Comparison of ENCODE assay signal across 9 cellular contexts in the genomic region with DNA sequence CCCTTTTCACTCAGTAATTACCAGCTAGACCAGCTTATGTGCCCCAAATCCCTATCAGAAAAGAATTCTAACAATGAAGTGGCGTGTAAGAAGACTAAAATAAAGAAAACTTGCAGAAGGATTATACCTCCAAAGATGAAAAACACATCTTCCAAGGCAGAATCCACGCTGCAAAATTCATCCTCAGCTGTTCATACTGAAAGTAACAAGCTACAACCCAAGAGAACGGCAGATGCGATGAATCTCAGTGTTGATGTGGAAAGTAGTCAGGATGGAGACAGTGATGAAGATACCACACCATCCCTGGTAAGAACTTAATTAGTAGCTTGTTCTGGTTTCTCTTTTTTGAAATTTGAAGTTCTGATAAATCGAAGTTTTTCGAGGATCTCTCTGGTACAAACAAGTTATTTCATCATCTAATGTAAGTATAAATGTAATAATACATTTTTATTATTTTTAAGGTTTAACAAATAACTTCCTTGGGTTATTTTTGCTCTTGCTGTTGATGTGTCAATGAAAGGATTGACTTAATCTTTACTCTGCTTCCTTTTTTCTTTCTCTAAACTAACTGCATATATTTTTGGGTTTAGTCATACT. TPM values are rescaled to one million over a fixed set of nuclear protein-coding genes. Genes with fewer than 3 reads are reported as not detected.
DNase-seq lines count a peak whose midpoint lies in the region; ATAC-seq, FAIRE-seq and TF ChIP-seq lines count a peak whose summit lies in the region.
"Had no signal": no experiment of that assay in that cellular context is flagged by ENCODE, and none has a peak within 500 bp of the region (broad histone marks: within the 10 kb centered on the region; RNA-seq: fewer than 3 reads in every experiment).

No MANE protein-coding gene starts in this region.

- H3F3A ChIP-seq in MM.1S (ENCODE audit: insufficient read depth, low read length) = peaks cover 6% of the 10 kb centered on the region; the same call in 1 of the 2 replicates
- H3F3A ChIP-seq in neural progenitor cell (ENCODE audit: low read depth) = peaks cover 30% of the 10 kb centered on the region

- no peaks in the 10 kb centered on the region for H3K9me1 ChIP-seq in K562 (ENCODE audit: control insufficient read depth, insufficient read depth, low read length)

- H3K4me1 ChIP-seq in MM.1S (ENCODE audit: low read length) = peaks cover 7% of the 10 kb centered on the region
- peaks cover 17 to 22% of the 10 kb centered on the region in 2 experiments; a peak in 4 of 5 replicates for H3K4me1 ChIP-seq in K562 (replicated peaks in 1 of 2; ENCODE audit: control insufficient read depth in 2 of 2, insufficient read depth in 2 of 2, low read length in 2 of 2)
- peaks cover 13% of the 10 kb centered on the region for H3K4me1 ChIP-seq in neural progenitor cell
- peaks cover 26% of the 10 kb centered on the region for H3K4me1 ChIP-seq in body of pancreas

- peak overlapping the region; percentile 1 for H3K27ac Mint-ChIP-seq in neural progenitor cell

- peak overlapping the region; percentile 85 for H3K4me3 Mint-ChIP-seq in neural progenitor cell

- TF ChIP-seq POLR2A in K562 (conservative IDR thresholded peaks at IDR 0.05) (no peak), body of pancreas (IDR thresholded peaks at IDR 0.05) (no peak)

- H3K79me2 ChIP-seq in MM.1S (ENCODE audit: low read length) (peaks cover 77% of the 10 kb centered on the region), K562 (ENCODE audit: control insufficient read depth, insufficient read depth, low read length) (peaks cover 81% of the 10 kb centered on the region), neural progenitor cell (ENCODE audit: low read depth) (peaks cover 45% of the 10 kb centered on the region)

- no peak overlapping the region for H2AFZ ChIP-seq in MM.1S (ENCODE audit: low read length)
- H2AFZ ChIP-seq in K562 (ENCODE audit: low read depth, low read length) = no peak overlapping the region
- H2AFZ ChIP-seq in neural progenitor cell (replicated peaks) = no peak overlapping the region

- H3K9me3 ChIP-seq in MM.1S (replicated peaks; ENCODE audit: insufficient read depth, low read length) (no peaks in the 10 kb centered on the region), K562 (replicated peaks; ENCODE audit: control insufficient read depth, insufficient read depth, low read depth, low read length) (no peaks in the 10 kb centered on the region), neural progenitor cell (ENCODE audit: low read depth) (peaks cover 5% of the 10 kb centered on the region), body of pancreas (no peaks in the 10 kb centered on the region)

- ATAC-seq in K562 (no peak), HG02981 (IDR thresholded peaks at IDR 0.05; ENCODE audit: unreplicated experiment) (no peak), GM18909 (IDR thresholded peaks at IDR 0.05; ENCODE audit: poor library complexity, unreplicated experiment) (no peak), body of pancreas (no peak)

- H3K9me3 Mint-ChIP-seq in neural progenitor cell = peaks cover 5% of the 10 kb centered on the region

- H3K4me1 Mint-ChIP-seq in neural progenitor cell = peaks cover 24% of the 10 kb centered on the region

- POLR2A ChIA-PET in K562 (lab: Yijun Ruan, JAX) = interaction anchor here (1.1 to 2.6 kb wide), 7 partner anchors 9 to 74 kb away, joined by 3 to 12 read pairs (median 5); partner anchors contain the start of genes HYPK and SERINC4

- no peak for TF ChIP-seq CTCF in MM.1S (IDR thresholded peaks at IDR 0.05; ENCODE audit: low read length)
- TF ChIP-seq CTCF in K562 (IDR thresholded peaks at IDR 0.05 in 2 of 3, conservative IDR thresholded peaks at IDR 0.05 in 1 of 3; ENCODE audit: insufficient read depth in 2 of 3, low read depth in 1 of 3, low read length in 3 of 3) = no peak
- TF ChIP-seq CTCF in neural progenitor cell (IDR thresholded peaks at IDR 0.05) = no peak
- TF ChIP-seq CTCF in body of pancreas (IDR thresholded peaks at IDR 0.05) = no peak

- 6% methylated on average over 6 of the region's 6 CpGs for WGBS in K562 (ENCODE audit: insufficient coverage, low coverage, missing lambda C conversion rate)
- WGBS in body of pancreas, 2 donors = 59 to 69% methylated on average over 6 of the region's 6 CpGs

- FAIRE-seq in K562 (lab: Jason Lieb, UNC) = peak; percentile 54

- CTCF ChIA-PET in K562 (lab: Yijun Ruan, JAX; ENCODE audit: low intra/inter-chr PET ratio) = no interaction called here

- no peaks in the 10 kb centered on the region for H3K9me2 ChIP-seq in MM.1S (replicated peaks; ENCODE audit: insufficient read depth, low read length)

- H3K36me3 ChIP-seq in MM.1S (replicated peaks; ENCODE audit: insufficient read depth, low read length) (peaks cover 4% of the 10 kb centered on the region; the same call in 1 of the 2 replicates), K562 (ENCODE audit: control insufficient read depth, insufficient read depth, low read length) (peaks cover 30% of the 10 kb centered on the region; the same call in 1 of the 3 replicates), neural progenitor cell (no peaks in the 10 kb centered on the region), body of pancreas (replicated peaks in 1 of 2; ENCODE audit: insufficient read depth in 1 of 2, low read depth in 2 of 2) (no peaks in the 10 kb centered on the region)

- H3K4me3 ChIP-seq in MM.1S (ENCODE audit: low read length) (peak overlapping the region; percentile 85), K562 (peak overlapping the region; percentile 64), neural progenitor cell (peak overlapping the region; percentile 51), body of pancreas (no peak overlapping the region)

- no peak for TF ChIP-seq EP300 in K562 (IDR thresholded peaks at IDR 0.05; ENCODE audit: low read length)

- intact Hi-C loops in K562 (cut with micrococcal nuclease) = no loop called here
- intact Hi-C loops in body of pancreas (cut with DNase I) = no loop called here

- H3K9ac ChIP-seq in MM.1S (ENCODE audit: low read length) (peak overlapping the region; percentile 89), K562 (ENCODE audit: insufficient read depth in 1 of 2, low read depth in 2 of 2, low read length in 2 of 2) (peak overlapping the region in 1 of 2 experiments; percentile 84; a peak in 2 of 4 replicates), neural progenitor cell (no peak overlapping the region)

- peaks cover 2% of the 10 kb centered on the region for H3K27me3 Mint-ChIP-seq in neural progenitor cell (ENCODE audit: insufficient read depth, low read depth)

- H3K4me2 ChIP-seq in MM.1S (ENCODE audit: low read depth, low read length) (peak overlapping the region; percentile 85), K562 (ENCODE audit: insufficient read depth, low read length) (peak overlapping the region; percentile 86), neural progenitor cell (peak overlapping the region; percentile 79)

- no peak for TF ChIP-seq RAD21 in K562 (CRISPR knock-in tag; conservative IDR thresholded peaks at IDR 0.05 in 1 of 2, IDR thresholded peaks at IDR 0.05 in 1 of 2)

- DNase-seq in G401 (ENCODE audit: low spot score) = peak; percentile 57
- DNase-seq in MM.1S = peak; percentile 42
- peak in 1 of 4 experiments; percentile 29 for DNase-seq in K562 (ENCODE audit: extremely low read depth in 1 of 4, low spot score in 3 of 4)
- DNase-seq in neural progenitor cell (ENCODE audit: low spot score) = peak; percentile 5
- no peak for DNase-seq in SHP77 treated with DMSO at 0.1 percent for 48 hours (lab: John Stamatoyannopoulos, UW)
- no peak for DNase-seq in body of pancreas

- H3K27me3 ChIP-seq in MM.1S (replicated peaks; ENCODE audit: insufficient read depth, low read length) (no peaks in the 10 kb centered on the region), K562 (ENCODE audit: control insufficient read depth in 2 of 2, insufficient read depth in 2 of 2, low read length in 2 of 2) (no peaks in the 10 kb centered on the region), neural progenitor cell (no peaks in the 10 kb centered on the region), body of pancreas (no peaks in the 10 kb centered on the region)

- in situ Hi-C loops in G401 (cut with HindIII; ENCODE audit: low sequenced_read_pairs) (no loop called here), K562 (cut with MboI) (no loop called here)

- peak overlapping the region; percentile 54; the same call in 1 of the 2 replicates for H3K27ac ChIP-seq in MM.1S (ENCODE audit: low read length)
- peak overlapping the region; percentile 88; the same call in 2 of the 3 replicates for H3K27ac ChIP-seq in K562 (ENCODE audit: extremely low read depth, low read depth, low read length)
- no peak overlapping the region for H3K27ac ChIP-seq in neural progenitor cell
- peak overlapping the region in 1 of 4 donors; percentile 7 for H3K27ac ChIP-seq in body of pancreas

- BruUV-seq in K562 (replicated peaks; lab: Mats Ljungman, UMichigan) = no TSS peak

- peaks cover 17% of the 10 kb centered on the region for H3K36me3 Mint-ChIP-seq in neural progenitor cell

- H4K20me1 ChIP-seq in MM.1S (ENCODE audit: insufficient read depth, low read length) (peaks cover 4% of the 10 kb centered on the region; the same call in 1 of the 2 replicates), K562 (replicated peaks; ENCODE audit: control insufficient read depth, insufficient read depth, low read length) (no peaks in the 10 kb centered on the region), neural progenitor cell (ENCODE audit: low read depth) (no peaks in the 10 kb centered on the region)

RNA-seq across cellular contexts. Expression of gene WDR76, which starts 1.4 kb away (rescaled TPM):
- 36.1 and 69.1 TPM in 2 replicates for total RNA-seq in G401 (2014; rRNA removed; shearing (Covaris generic))
- 23.0 and 47.6 TPM in 2 replicates for total RNA-seq in K562 (2011; cell fraction: chromatin; rRNA removed; ENCODE audit: low replicate concordance)
- 10.8 and 12.1 TPM in 2 replicates for total RNA-seq in K562 (2011; cell fraction: nucleolus; rRNA removed)
- 15.4 and 20.5 TPM in 2 replicates for total RNA-seq in K562 (2011; cell fraction: nucleoplasm; rRNA removed)
- 37.6 and 40.4 TPM in 2 replicates for total RNA-seq in K562 (2014; rRNA removed)
- total RNA-seq in K562 (2014; rRNA removed; fragmentation: Illumina TruSeq; extraction: Trizol) = 69.5 and 85.1 TPM in 2 replicates
- total RNA-seq in K562 (2015; rRNA removed; fragmentation: Illumina TruSeq; extraction: Trizol) = 58.4 and 62.5 TPM in 2 replicates
- total RNA-seq in K562 (2021) = 43.7 and 46.3 TPM in 2 replicates
- 22.8 and 31.8 TPM in 2 replicates for polyA plus RNA-seq in K562 (2011; rRNA removed)
- polyA plus RNA-seq in K562 (2011; cell fraction: cytosol; rRNA removed) = 8.5 and 12.3 TPM in 2 replicates
- polyA plus RNA-seq in K562 (2011; cell fraction: nucleus; rRNA removed) = 9.7 and 10.2 TPM in 2 replicates
- polyA plus RNA-seq in K562 (2012) = 28.3 and 31.8 TPM in 2 replicates
- polyA plus RNA-seq in K562 (2014; fragmentation: Illumina TruSeq; extraction: Trizol) = 47.7 and 58.6 TPM in 2 replicates
- polyA plus RNA-seq in K562 (2014; fragmentation: Nextera tagmentation; extraction: Ambion mirVana) = 10 to 100 TPM in 1 of 2 experiments, 1 to 10 TPM in 1; 9.8 to 22.8 TPM
- polyA plus RNA-seq in K562 (2014; rRNA removed) = 37.1 and 44.4 TPM in 2 replicates
- 40.4 and 43.0 TPM in 2 replicates for polyA minus RNA-seq in K562 (2011; rRNA and poly(A)+ RNA removed)
- 16.2 and 21.7 TPM in 2 replicates for polyA minus RNA-seq in K562 (2011; cell fraction: cytosol; rRNA and poly(A)+ RNA removed)
- polyA minus RNA-seq in K562 (2011; cell fraction: nucleus; rRNA and poly(A)+ RNA removed) = 7.1 and 11.0 TPM in 2 replicates
- total RNA-seq in neural progenitor cell (ENCODE audit: low replicate concordance) = 31.5 and 32.6 TPM in 2 replicates
- 1 to 10 TPM; 6.2 to 6.9 TPM for total RNA-seq in body of pancreas

RNA-seq across cellular contexts. Expression of gene MFAP1, which starts 3.7 kb away (rescaled TPM):
- total RNA-seq in G401 (2014; rRNA removed; shearing (Covaris generic)) = 11.9 and 12.3 TPM in 2 replicates
- 14.8 and 40.8 TPM in 2 replicates for total RNA-seq in K562 (2011; cell fraction: chromatin; rRNA removed; ENCODE audit: low replicate concordance)
- 11.4 and 14.7 TPM in 2 replicates for total RNA-seq in K562 (2011; cell fraction: nucleolus; rRNA removed)
- 17.6 and 18.2 TPM in 2 replicates for total RNA-seq in K562 (2011; cell fraction: nucleoplasm; rRNA removed)
- total RNA-seq in K562 (2014; rRNA removed) (35.9 and 44.6 TPM in 2 replicates), K562 (2014; rRNA removed; fragmentation: Illumina TruSeq; extraction: Trizol) (64.1 and 72.5 TPM in 2 replicates), K562 (2015; rRNA removed; fragmentation: Illumina TruSeq; extraction: Trizol) (57.1 and 59.8 TPM in 2 replicates), K562 (2021) (34.3 and 37.1 TPM in 2 replicates), neural progenitor cell (ENCODE audit: low replicate concordance) (42.4 and 47.3 TPM in 2 replicates), body of pancreas (1 to 10 TPM; 1.6 to 9.9 TPM)
- polyA plus RNA-seq in K562 (2011; rRNA removed) (25.1 and 37.4 TPM in 2 replicates), K562 (2014; fragmentation: Illumina TruSeq; extraction: Trizol) (57.8 and 62.8 TPM in 2 replicates), K562 (2014; fragmentation: Nextera tagmentation; extraction: Ambion mirVana) (10 to 100 TPM; 34.9 to 64.0 TPM), K562 (2014; rRNA removed) (38.9 and 48.2 TPM in 2 replicates)
- polyA plus RNA-seq in K562 (2011; cell fraction: cytosol; rRNA removed) = 15.0 and 21.6 TPM in 2 replicates
- 10.3 and 13.6 TPM in 2 replicates for polyA plus RNA-seq in K562 (2011; cell fraction: nucleus; rRNA removed)
- polyA plus RNA-seq in K562 (2012) = 29.5 and 44.8 TPM in 2 replicates
- polyA minus RNA-seq in K562 (2011; rRNA and poly(A)+ RNA removed) = 58.4 and 65.1 TPM in 2 replicates
- polyA minus RNA-seq in K562 (2011; cell fraction: cytosol; rRNA and poly(A)+ RNA removed) = 11.1 and 18.8 TPM in 2 replicates
- 5.8 and 14.3 TPM in 2 replicates for polyA minus RNA-seq in K562 (2011; cell fraction: nucleus; rRNA and poly(A)+ RNA removed)

RNA-seq across cellular contexts. Expression of gene HYPK, which starts 27.8 kb away (rescaled TPM):
- 2.2 and 2.6 TPM in 2 replicates for total RNA-seq in G401 (2014; rRNA removed; shearing (Covaris generic))
- total RNA-seq in K562 (2011; cell fraction: chromatin; rRNA removed; ENCODE audit: low replicate concordance) = 43.0 and 50.8 TPM in 2 replicates
- total RNA-seq in K562 (2011; cell fraction: nucleolus; rRNA removed) = 31.5 and 32.9 TPM in 2 replicates
- 41.6 and 66.5 TPM in 2 replicates for total RNA-seq in K562 (2011; cell fraction: nucleoplasm; rRNA removed)
- 21.1 and 40.6 TPM in 2 replicates for total RNA-seq in K562 (2014; rRNA removed)
- 6.5 and 7.2 TPM in 2 replicates for total RNA-seq in K562 (2014; rRNA removed; fragmentation: Illumina TruSeq; extraction: Trizol)
- 6.0 and 9.0 TPM in 2 replicates for total RNA-seq in K562 (2015; rRNA removed; fragmentation: Illumina TruSeq; extraction: Trizol)
- 23.7 and 27.7 TPM in 2 replicates for total RNA-seq in K562 (2021)
- polyA plus RNA-seq in K562 (2011; rRNA removed) = 25.8 and 28.0 TPM in 2 replicates
- 1.8 and 4.5 TPM in 2 replicates for polyA plus RNA-seq in K562 (2011; cell fraction: cytosol; rRNA removed)
- 20.3 and 23.9 TPM in 2 replicates for polyA plus RNA-seq in K562 (2011; cell fraction: nucleus; rRNA removed)
- 3.3 and 8.7 TPM in 2 replicates for polyA plus RNA-seq in K562 (2012)
- polyA plus RNA-seq in K562 (2014; fragmentation: Illumina TruSeq; extraction: Trizol) = 17.5 and 26.1 TPM in 2 replicates
- polyA plus RNA-seq in K562 (2014; fragmentation: Nextera tagmentation; extraction: Ambion mirVana) = 1 to 10 TPM; 9.6 TPM
- polyA plus RNA-seq in K562 (2014; rRNA removed) = 22.7 and 33.9 TPM in 2 replicates
- 11.6 and 13.6 TPM in 2 replicates for polyA minus RNA-seq in K562 (2011; rRNA and poly(A)+ RNA removed)
- polyA minus RNA-seq in K562 (2011; cell fraction: cytosol; rRNA and poly(A)+ RNA removed) = 19.9 and 20.8 TPM in 2 replicates
- polyA minus RNA-seq in K562 (2011; cell fraction: nucleus; rRNA and poly(A)+ RNA removed) = 8.5 and 17.2 TPM in 2 replicates
- total RNA-seq in neural progenitor cell (ENCODE audit: low replicate concordance) = 6.7 and 8.3 TPM in 2 replicates
- 10 to 100 TPM; 13.2 to 52.9 TPM for total RNA-seq in body of pancreas

RNA-seq across cellular contexts. Expression of gene SERINC4, which starts 28.1 kb away (rescaled TPM):
- not detected in 2 replicates for total RNA-seq in G401 (2014; rRNA removed; shearing (Covaris generic))
- 0.83 and 1.1 TPM in 2 replicates for total RNA-seq in K562 (2011; cell fraction: chromatin; rRNA removed; ENCODE audit: low replicate concordance)
- total RNA-seq in K562 (2011; cell fraction: nucleolus; rRNA removed) = 0.50 and 0.53 TPM in 2 replicates
- 0.46 and 0.59 TPM in 2 replicates for total RNA-seq in K562 (2011; cell fraction: nucleoplasm; rRNA removed)
- total RNA-seq in K562 (2014; rRNA removed) (0.24 TPM in 1 of 2 replicates, not detected in the other), K562 (2014; rRNA removed; fragmentation: Illumina TruSeq; extraction: Trizol) (0.13 TPM in 1 of 2 replicates, not detected in the other), K562 (2015; rRNA removed; fragmentation: Illumina TruSeq; extraction: Trizol) (0.08 and 0.14 TPM in 2 replicates), K562 (2021) (0.16 and 0.22 TPM in 2 replicates), neural progenitor cell (ENCODE audit: low replicate concordance) (0.50 TPM in 1 of 2 replicates, not detected in the other), body of pancreas (not detected)
- polyA plus RNA-seq in K562 (2011; rRNA removed) (0.18 TPM in 2 replicates), K562 (2014; fragmentation: Illumina TruSeq; extraction: Trizol) (0.06 and 0.18 TPM in 2 replicates), K562 (2014; fragmentation: Nextera tagmentation; extraction: Ambion mirVana) (under 1 TPM; 0.23 to 0.48 TPM), K562 (2014; rRNA removed) (0.23 and 0.86 TPM in 2 replicates)
- 0.07 and 0.13 TPM in 2 replicates for polyA plus RNA-seq in K562 (2011; cell fraction: cytosol; rRNA removed)
- 0.14 and 0.28 TPM in 2 replicates for polyA plus RNA-seq in K562 (2011; cell fraction: nucleus; rRNA removed)
- polyA plus RNA-seq in K562 (2012) = 0.07 TPM in 1 of 2 replicates, not detected in the other
- 0.18 and 0.32 TPM in 2 replicates for polyA minus RNA-seq in K562 (2011; rRNA and poly(A)+ RNA removed)
- not detected in 2 replicates for polyA minus RNA-seq in K562 (2011; cell fraction: cytosol; rRNA and poly(A)+ RNA removed)
- 0.11 and 0.27 TPM in 2 replicates for polyA minus RNA-seq in K562 (2011; cell fraction: nucleus; rRNA and poly(A)+ RNA removed)
- total RNA-seq: pulmonary artery endothelial cell had no signal

RNA-seq across cellular contexts. Expression of gene SERF2, which starts 36.0 kb away (rescaled TPM):
- 1,258 and 1,589 TPM in 2 replicates for total RNA-seq in G401 (2014; rRNA removed; shearing (Covaris generic))
- total RNA-seq in K562 (2011; cell fraction: chromatin; rRNA removed; ENCODE audit: low replicate concordance) = 218 and 403 TPM in 2 replicates
- 324 and 335 TPM in 2 replicates for total RNA-seq in K562 (2011; cell fraction: nucleolus; rRNA removed)
- total RNA-seq in K562 (2011; cell fraction: nucleoplasm; rRNA removed) = 384 and 484 TPM in 2 replicates
- 504 and 539 TPM in 2 replicates for total RNA-seq in K562 (2014; rRNA removed)
- 330 and 497 TPM in 2 replicates for total RNA-seq in K562 (2014; rRNA removed; fragmentation: Illumina TruSeq; extraction: Trizol)
- 505 and 539 TPM in 2 replicates for total RNA-seq in K562 (2015; rRNA removed; fragmentation: Illumina TruSeq; extraction: Trizol)
- total RNA-seq in K562 (2021) = 867 and 903 TPM in 2 replicates
- 829 and 915 TPM in 2 replicates for polyA plus RNA-seq in K562 (2011; rRNA removed)
- polyA plus RNA-seq in K562 (2011; cell fraction: cytosol; rRNA removed) = 1,193 and 1,426 TPM in 2 replicates
- polyA plus RNA-seq in K562 (2011; cell fraction: nucleus; rRNA removed) = 959 and 1,088 TPM in 2 replicates
- polyA plus RNA-seq in K562 (2012) = 922 and 1,325 TPM in 2 replicates
- 1,117 and 1,415 TPM in 2 replicates for polyA plus RNA-seq in K562 (2014; fragmentation: Illumina TruSeq; extraction: Trizol)
- 1,000 to 10,000 TPM; 2,726 to 3,360 TPM for polyA plus RNA-seq in K562 (2014; fragmentation: Nextera tagmentation; extraction: Ambion mirVana)
- 1,025 and 1,310 TPM in 2 replicates for polyA plus RNA-seq in K562 (2014; rRNA removed)
- 168 and 202 TPM in 2 replicates for polyA minus RNA-seq in K562 (2011; rRNA and poly(A)+ RNA removed)
- 213 and 218 TPM in 2 replicates for polyA minus RNA-seq in K562 (2011; cell fraction: cytosol; rRNA and poly(A)+ RNA removed)
- polyA minus RNA-seq in K562 (2011; cell fraction: nucleus; rRNA and poly(A)+ RNA removed) = 104 and 170 TPM in 2 replicates
- total RNA-seq in neural progenitor cell (ENCODE audit: low replicate concordance) = 249 and 430 TPM in 2 replicates
- 100 to 1,000 TPM; 190 to 818 TPM for total RNA-seq in body of pancreas

Comparison
In these comparisons a context has a peak if more than half of its experiments do, and no peak if none do; other contexts are left out.
1. DNase-seq: peak in G401 (single experiment), MM.1S (single experiment) and neural progenitor cell (single experiment); none in SHP77 treated with DMSO at 0.1 percent for 48 hours (single experiment) and body of pancreas (0 of 4).
2. H3K4me3 ChIP-seq: peak in MM.1S (single experiment), K562 (single experiment) and neural progenitor cell (single experiment); none in body of pancreas (0 of 2).
3. Peak in every context shown above with its lines, with median percentiles within 50 percentile points of each other: H3K4me2 ChIP-seq.